Comparison of ENCODE assay signal across 1 cellular context in the genomic region with DNA sequence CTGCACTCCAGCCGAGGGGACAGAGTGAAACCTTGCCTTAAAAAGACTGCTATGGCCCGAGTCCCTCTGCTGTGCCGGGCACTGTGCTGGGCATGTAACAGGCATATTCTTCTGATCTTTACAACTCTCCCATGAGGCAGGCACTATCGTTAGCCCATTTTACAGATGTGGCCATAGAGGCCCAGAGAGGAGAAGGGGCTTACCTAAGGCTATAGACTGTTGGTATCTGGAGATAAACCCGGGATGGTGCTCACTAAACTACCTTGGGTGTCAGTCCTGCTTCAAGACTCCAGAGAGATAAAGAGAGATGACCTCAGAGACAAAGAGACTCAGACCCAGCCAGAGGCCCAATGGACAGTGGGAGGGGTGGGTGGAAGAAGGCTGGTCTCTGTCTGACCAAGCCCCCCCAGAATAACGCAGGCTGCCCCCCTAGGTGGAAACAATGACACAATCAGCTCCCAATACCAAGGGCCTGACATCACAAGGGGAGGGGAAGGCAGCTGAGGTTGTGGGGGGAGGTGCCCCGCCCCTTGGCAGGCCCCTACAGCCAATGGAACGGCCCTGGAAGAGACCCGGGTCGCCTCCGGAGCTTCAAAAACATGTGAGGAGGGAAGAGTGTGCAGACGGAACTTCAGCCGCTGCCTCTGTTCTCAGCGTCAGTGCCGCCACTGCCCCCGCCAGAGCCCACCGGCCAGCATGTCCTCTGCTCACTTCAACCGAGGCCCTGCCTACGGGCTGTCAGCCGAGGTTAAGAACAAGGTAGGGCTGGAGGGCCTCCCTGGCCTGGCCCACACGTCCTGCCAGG.
TF ChIP-seq lines count a peak whose summit lies in the region.

A gene (plus strand): TSS at position 620 of the 805 bp plus-strand sequence. CDS start 77 bp downstream, at position 697.

TF ChIP-seq in WTC11, 78 proteins besides CTCF, POLR2A, EP300 and RAD21 (continued from another document):
- TF ChIP-seq, protein P1, sequence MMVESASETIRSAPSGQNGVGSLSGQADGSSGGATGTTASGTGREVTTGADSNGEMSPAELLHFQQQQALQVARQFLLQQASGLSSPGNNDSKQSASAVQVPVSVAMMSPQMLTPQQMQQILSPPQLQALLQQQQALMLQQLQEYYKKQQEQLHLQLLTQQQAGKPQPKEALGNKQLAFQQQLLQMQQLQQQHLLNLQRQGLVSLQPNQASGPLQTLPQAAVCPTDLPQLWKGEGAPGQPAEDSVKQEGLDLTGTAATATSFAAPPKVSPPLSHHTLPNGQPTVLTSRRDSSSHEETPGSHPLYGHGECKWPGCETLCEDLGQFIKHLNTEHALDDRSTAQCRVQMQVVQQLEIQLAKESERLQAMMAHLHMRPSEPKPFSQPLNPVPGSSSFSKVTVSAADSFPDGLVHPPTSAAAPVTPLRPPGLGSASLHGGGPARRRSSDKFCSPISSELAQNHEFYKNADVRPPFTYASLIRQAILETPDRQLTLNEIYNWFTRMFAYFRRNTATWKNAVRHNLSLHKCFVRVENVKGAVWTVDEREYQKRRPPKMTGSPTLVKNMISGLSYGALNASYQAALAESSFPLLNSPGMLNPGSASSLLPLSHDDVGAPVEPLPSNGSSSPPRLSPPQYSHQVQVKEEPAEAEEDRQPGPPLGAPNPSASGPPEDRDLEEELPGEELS (CRISPR knock-in tag; IDR thresholded peaks at IDR 0.05): no peak
- TF ChIP-seq ZNF396 (CRISPR knock-in tag; IDR thresholded peaks at IDR 0.05; ENCODE audit: borderline replicate concordance) (no peak), MXD4 (CRISPR knock-in tag; IDR thresholded peaks at IDR 0.05; ENCODE audit: borderline replicate concordance) (no peak), HMGA2 (CRISPR knock-in tag; IDR thresholded peaks at IDR 0.05) (no peak), NFE2L1 (CRISPR knock-in tag; IDR thresholded peaks at IDR 0.05) (no peak), PRRX2 (CRISPR knock-in tag; IDR thresholded peaks at IDR 0.05) (no peak), ZBTB21 (CRISPR knock-in tag; IDR thresholded peaks at IDR 0.05; ENCODE audit: borderline replicate concordance) (no peak), GTF2I (CRISPR knock-in tag; conservative IDR thresholded peaks at IDR 0.05) (no peak), NFYB (CRISPR knock-in tag; conservative IDR thresholded peaks at IDR 0.05; ENCODE audit: low read depth) (no peak; the same call in 1 of the 2 replicates), MYBL2 (CRISPR knock-in tag; IDR thresholded peaks at IDR 0.05) (no peak)
- TF ChIP-seq, protein P2, sequence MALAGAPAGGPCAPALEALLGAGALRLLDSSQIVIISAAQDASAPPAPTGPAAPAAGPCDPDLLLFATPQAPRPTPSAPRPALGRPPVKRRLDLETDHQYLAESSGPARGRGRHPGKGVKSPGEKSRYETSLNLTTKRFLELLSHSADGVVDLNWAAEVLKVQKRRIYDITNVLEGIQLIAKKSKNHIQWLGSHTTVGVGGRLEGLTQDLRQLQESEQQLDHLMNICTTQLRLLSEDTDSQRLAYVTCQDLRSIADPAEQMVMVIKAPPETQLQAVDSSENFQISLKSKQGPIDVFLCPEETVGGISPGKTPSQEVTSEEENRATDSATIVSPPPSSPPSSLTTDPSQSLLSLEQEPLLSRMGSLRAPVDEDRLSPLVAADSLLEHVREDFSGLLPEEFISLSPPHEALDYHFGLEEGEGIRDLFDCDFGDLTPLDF (CRISPR knock-in tag; IDR thresholded peaks at IDR 0.05): no peak
